In genomic region chr16:49757744-49758069, GRCh38 we compare ENCODE assay signal across 18 cellular contexts.
DNase-seq lines count a peak whose midpoint lies in the region; ATAC-seq and TF ChIP-seq lines count a peak whose summit lies in the region.
"Had no signal": no experiment of that assay in that cellular context is flagged by ENCODE, and none has a peak within 500 bp of the region (broad histone marks: within the 10 kb centered on the region; RNA-seq: fewer than 3 reads in every experiment).

No MANE protein-coding gene starts in this region.

- H3K4me1 ChIP-seq in endodermal cell (ENCODE audit: control insufficient read depth, insufficient read depth, low read length): peaks cover 25% of the 10 kb centered on the region
- peaks cover 0 to 14% (median 3%) of the 10 kb centered on the region in 4 donors for H3K4me1 ChIP-seq in tibial nerve

- no peaks in the 10 kb centered on the region for H3K27me3 Mint-ChIP-seq in endodermal cell (ENCODE audit: insufficient read depth)
- H3K27me3 Mint-ChIP-seq in progenitor cell of endocrine pancreas: no peaks in the 10 kb centered on the region

- H3K36me3 Mint-ChIP-seq in endodermal cell (ENCODE audit: low read depth) (no peaks in the 10 kb centered on the region), progenitor cell of endocrine pancreas (ENCODE audit: insufficient read depth) (no peaks in the 10 kb centered on the region)

- peak; percentile 20 for DNase-seq in NCI-H748 (lab: John Stamatoyannopoulos, UW; ENCODE audit: unreplicated experiment)
- no peak for DNase-seq in NCI-H748 treated with DMSO at 0.1 percent for 48 hours (lab: John Stamatoyannopoulos, UW)
- peak; percentile 37 for DNase-seq in NCI-H510A treated with DMSO at 0.1 percent for 48 hours (lab: John Stamatoyannopoulos, UW)
- peak; percentile 80 for DNase-seq in endodermal cell
- no peak for DNase-seq in progenitor cell of endocrine pancreas (ENCODE audit: low spot score, unreplicated experiment)
- no peak for DNase-seq in superior temporal gyrus (ENCODE audit: extremely low spot score)
- DNase-seq in tibial nerve (ENCODE audit: low spot score in 2 of 2): no peak
- DNase-seq: 8988T, DMS53, NCI-H1048, NCI-H1930, NCI-H2171 treated with DMSO at 0.1 percent for 48 hours, NCI-H524 treated with DMSO at 0.1 percent for 48 hours, SK-N-SH had no signal

- no peak overlapping the region for H3K27ac ChIP-seq in endodermal cell (ENCODE audit: low read depth, low read length)
- no peak overlapping the region for H3K27ac ChIP-seq in tibial nerve
- H3K27ac ChIP-seq: C4-2B had no signal

- no peak for TF ChIP-seq POLR2A in tibial nerve (IDR thresholded peaks at IDR 0.05)

- no peak overlapping the region for H3K4me3 ChIP-seq in endodermal cell (ENCODE audit: low read length)
- no peak overlapping the region for H3K4me3 ChIP-seq in tibial nerve
- H3K4me3 ChIP-seq: K562 had no signal

- H3K27me3 ChIP-seq in endodermal cell (ENCODE audit: control insufficient read depth, insufficient read depth, low read length, poor library complexity, severe bottlenecking): no peaks in the 10 kb centered on the region
- no peaks in the 10 kb centered on the region for H3K27me3 ChIP-seq in tibial nerve

- H3K27ac Mint-ChIP-seq in endodermal cell (peak overlapping the region; percentile 80), progenitor cell of endocrine pancreas (peak overlapping the region; percentile 89)

- H3K9ac ChIP-seq in endodermal cell (ENCODE audit: extremely low read depth, low read length, poor library complexity, severe bottlenecking): no peak overlapping the region
- H3K9ac ChIP-seq: SK-N-SH had no signal

- H3K9me3 ChIP-seq in endodermal cell (ENCODE audit: control insufficient read depth, low read length) (no peaks in the 10 kb centered on the region), tibial nerve (no peaks in the 10 kb centered on the region)
- H3K9me3 ChIP-seq: SK-N-SH had no signal

- TF ChIP-seq EP300 in tibial nerve (IDR thresholded peaks at IDR 0.05): no peak

- no peak overlapping the region for H3K4me3 Mint-ChIP-seq in endodermal cell
- H3K4me3 Mint-ChIP-seq in progenitor cell of endocrine pancreas (ENCODE audit: low read depth): no peak overlapping the region

- no peak for TF ChIP-seq CTCF in endodermal cell (conservative IDR thresholded peaks at IDR 0.05)
- no peak for TF ChIP-seq CTCF in progenitor cell of endocrine pancreas (IDR thresholded peaks at IDR 0.05; ENCODE audit: unreplicated experiment)
- TF ChIP-seq CTCF in tibial nerve (IDR thresholded peaks at IDR 0.05): no peak

- no peaks in the 10 kb centered on the region for H3K36me3 ChIP-seq in endodermal cell (ENCODE audit: control insufficient read depth, insufficient read depth, low read length)
- H3K36me3 ChIP-seq in tibial nerve: no peaks in the 10 kb centered on the region

- 73 to 77% methylated on average over 4 to 6 of the region's 7 CpGs for WGBS in endodermal cell (ENCODE audit: insufficient coverage in 1 of 2, insufficient read length in 1 of 2), 2 experiments
- 72 to 83% methylated on average over 7 of the region's 7 CpGs for WGBS in tibial nerve, 2 donors

- H3K4me1 Mint-ChIP-seq in endodermal cell (peaks cover 42% of the 10 kb centered on the region), progenitor cell of endocrine pancreas (ENCODE audit: low read depth) (peaks cover 29% of the 10 kb centered on the region)

- no peak for ATAC-seq in GM21381 (IDR thresholded peaks at IDR 0.05; ENCODE audit: unreplicated experiment)
- ATAC-seq: K562, Right ventricle myocardium inferior had no signal

- H3K9me3 Mint-ChIP-seq in endodermal cell: no peaks in the 10 kb centered on the region
- no peaks in the 10 kb centered on the region for H3K9me3 Mint-ChIP-seq in progenitor cell of endocrine pancreas (ENCODE audit: low read depth)

Comparison
In these comparisons a context has a peak if more than half of its experiments do, and no peak if none do; other contexts are left out.
1. DNase-seq: peak in NCI-H748 (single experiment), NCI-H510A treated with DMSO at 0.1 percent for 48 hours (single experiment) and endodermal cell (single experiment); none in NCI-H748 treated with DMSO at 0.1 percent for 48 hours (single experiment), progenitor cell of endocrine pancreas (single experiment), superior temporal gyrus (single experiment) and tibial nerve (0 of 2).